In the genomic region with DNA sequence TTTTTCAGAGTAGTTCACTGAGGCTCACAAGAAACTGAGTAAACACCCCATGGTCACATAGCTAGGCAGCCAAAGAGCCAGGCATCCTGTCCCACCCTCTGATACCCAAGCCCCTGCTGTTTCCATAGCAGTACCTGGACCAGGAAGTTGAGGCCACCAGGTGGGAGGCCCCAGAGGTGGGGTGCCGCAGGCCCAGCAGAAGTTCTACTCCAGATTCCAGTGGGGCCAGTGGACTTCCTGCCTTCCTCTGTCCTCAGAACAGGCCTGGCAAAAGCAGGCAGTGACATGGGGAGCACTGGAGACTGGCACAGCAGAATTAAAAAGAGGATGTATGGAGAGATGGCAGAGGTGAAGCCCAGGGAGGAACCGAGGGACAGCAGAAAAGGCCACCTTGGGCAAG, we compare ENCODE assay signal across 1 cellular context.
TF ChIP-seq lines count a peak whose summit lies in the region.

No MANE protein-coding gene starts in this region.

TF ChIP-seq in WTC11, 78 proteins besides CTCF, POLR2A, EP300 and RAD21 (continued from another document):
- TF ChIP-seq IRF2 (CRISPR knock-in tag; IDR thresholded peaks at IDR 0.05; ENCODE audit: borderline replicate concordance, low read depth), result no peak
- no peak for TF ChIP-seq ZBTB43 (CRISPR knock-in tag; IDR thresholded peaks at IDR 0.05)
- TF ChIP-seq GRHL2 (CRISPR knock-in tag; IDR thresholded peaks at IDR 0.05; ENCODE audit: insufficient replicate concordance, severe bottlenecking), result no peak
- TF ChIP-seq, protein P1, sequence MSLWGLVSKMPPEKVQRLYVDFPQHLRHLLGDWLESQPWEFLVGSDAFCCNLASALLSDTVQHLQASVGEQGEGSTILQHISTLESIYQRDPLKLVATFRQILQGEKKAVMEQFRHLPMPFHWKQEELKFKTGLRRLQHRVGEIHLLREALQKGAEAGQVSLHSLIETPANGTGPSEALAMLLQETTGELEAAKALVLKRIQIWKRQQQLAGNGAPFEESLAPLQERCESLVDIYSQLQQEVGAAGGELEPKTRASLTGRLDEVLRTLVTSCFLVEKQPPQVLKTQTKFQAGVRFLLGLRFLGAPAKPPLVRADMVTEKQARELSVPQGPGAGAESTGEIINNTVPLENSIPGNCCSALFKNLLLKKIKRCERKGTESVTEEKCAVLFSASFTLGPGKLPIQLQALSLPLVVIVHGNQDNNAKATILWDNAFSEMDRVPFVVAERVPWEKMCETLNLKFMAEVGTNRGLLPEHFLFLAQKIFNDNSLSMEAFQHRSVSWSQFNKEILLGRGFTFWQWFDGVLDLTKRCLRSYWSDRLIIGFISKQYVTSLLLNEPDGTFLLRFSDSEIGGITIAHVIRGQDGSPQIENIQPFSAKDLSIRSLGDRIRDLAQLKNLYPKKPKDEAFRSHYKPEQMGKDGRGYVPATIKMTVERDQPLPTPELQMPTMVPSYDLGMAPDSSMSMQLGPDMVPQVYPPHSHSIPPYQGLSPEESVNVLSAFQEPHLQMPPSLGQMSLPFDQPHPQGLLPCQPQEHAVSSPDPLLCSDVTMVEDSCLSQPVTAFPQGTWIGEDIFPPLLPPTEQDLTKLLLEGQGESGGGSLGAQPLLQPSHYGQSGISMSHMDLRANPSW (CRISPR knock-in tag; conservative IDR thresholded peaks at IDR 0.05; ENCODE audit: low read depth), result no peak
- TF ChIP-seq, protein P2, sequence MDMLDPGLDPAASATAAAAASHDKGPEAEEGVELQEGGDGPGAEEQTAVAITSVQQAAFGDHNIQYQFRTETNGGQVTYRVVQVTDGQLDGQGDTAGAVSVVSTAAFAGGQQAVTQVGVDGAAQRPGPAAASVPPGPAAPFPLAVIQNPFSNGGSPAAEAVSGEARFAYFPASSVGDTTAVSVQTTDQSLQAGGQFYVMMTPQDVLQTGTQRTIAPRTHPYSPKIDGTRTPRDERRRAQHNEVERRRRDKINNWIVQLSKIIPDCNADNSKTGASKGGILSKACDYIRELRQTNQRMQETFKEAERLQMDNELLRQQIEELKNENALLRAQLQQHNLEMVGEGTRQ (CRISPR knock-in tag; IDR thresholded peaks at IDR 0.05), result no peak
- TF ChIP-seq NFE2L1 (CRISPR knock-in tag; IDR thresholded peaks at IDR 0.05), result no peak
